ENCODE assay signal across 8 cellular contexts in the genomic region with DNA sequence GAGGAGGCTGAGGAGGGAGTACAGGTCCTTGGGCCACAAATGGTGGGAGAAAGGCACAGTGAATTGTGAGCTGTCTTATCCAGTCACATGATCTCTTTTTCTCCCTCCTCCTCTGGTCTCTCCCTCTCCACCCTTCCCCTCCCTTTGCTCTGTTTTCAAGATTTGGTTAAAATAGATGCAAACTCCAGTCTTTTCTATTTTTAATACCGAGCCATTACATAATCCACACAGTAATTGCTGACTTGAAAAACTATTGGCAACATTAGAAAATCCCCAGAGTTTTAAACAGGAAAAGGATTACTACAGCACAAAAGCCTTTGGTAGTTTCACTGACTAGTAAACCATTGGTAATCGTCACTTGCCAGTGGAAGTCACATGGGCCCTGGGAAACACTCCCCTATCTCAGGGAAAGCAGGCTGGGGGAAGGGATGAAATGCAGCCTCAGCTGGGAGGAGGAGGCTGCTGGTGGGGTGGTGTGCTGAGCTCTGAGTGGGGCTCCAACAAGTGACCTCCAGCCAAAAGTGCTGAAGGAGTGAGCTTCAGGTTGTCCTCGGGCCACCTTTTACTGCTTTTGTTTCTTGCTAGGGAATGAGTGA. TPM values are rescaled to one million over a fixed set of nuclear protein-coding genes. Genes with fewer than 3 reads are reported as not detected.
DNase-seq lines count a peak whose midpoint lies in the region; ATAC-seq, FAIRE-seq and TF ChIP-seq lines count a peak whose summit lies in the region.

No MANE protein-coding gene starts in this region.

- H3K36me3 Mint-ChIP-seq in CD14-positive monocyte = peaks cover 25 to 28% of the 10 kb centered on the region in 2 donors
- H3K36me3 Mint-ChIP-seq in effector memory CD8-positive, alpha-beta T cell (ENCODE audit: insufficient read depth) = peaks cover 10% of the 10 kb centered on the region
- peaks cover 3% of the 10 kb centered on the region for H3K36me3 Mint-ChIP-seq in activated naive CD8-positive, alpha-beta T cell treated with anti-CD3 and anti-CD28 coated beads, Interleukin-2, amount 50 U/mL, for 24 hours (ENCODE audit: low read depth)

- peaks cover 34% of the 10 kb centered on the region for H3K4me1 Mint-ChIP-seq in CD14-positive monocyte
- H3K4me1 Mint-ChIP-seq in effector memory CD8-positive, alpha-beta T cell (ENCODE audit: low read depth in 2 of 2) = peaks cover 11 to 14% of the 10 kb centered on the region in 2 donors
- peaks cover 2% of the 10 kb centered on the region for H3K4me1 Mint-ChIP-seq in activated naive CD8-positive, alpha-beta T cell treated with anti-CD3 and anti-CD28 coated beads, Interleukin-2, amount 50 U/mL, for 24 hours

- peaks cover 0 to 1% (median 0%) of the 10 kb centered on the region in 7 donors for H3K9me3 Mint-ChIP-seq in CD14-positive monocyte
- no peaks in the 10 kb centered on the region for H3K9me3 Mint-ChIP-seq in effector memory CD8-positive, alpha-beta T cell
- no peaks in the 10 kb centered on the region for H3K9me3 Mint-ChIP-seq in activated naive CD8-positive, alpha-beta T cell treated with anti-CD3 and anti-CD28 coated beads, Interleukin-2, amount 50 U/mL, for 24 hours

- no peak for ATAC-seq in effector memory CD8-positive, alpha-beta T cell (replicated peaks)
- ATAC-seq in activated naive CD8-positive, alpha-beta T cell treated with anti-CD3 and anti-CD28 coated beads, Interleukin-2, amount 50 U/mL, for 24 hours = no peak

- FAIRE-seq in frontal cortex (lab: Jason Lieb, UNC) = no peak

- TF ChIP-seq CTCF in CD14-positive monocyte (IDR thresholded peaks at IDR 0.05) (no peak), GM20000 (IDR thresholded peaks at IDR 0.05; ENCODE audit: extremely low read depth, missing control alignments) (no peak)

- DNase-seq in CD14-positive monocyte (ENCODE audit: low spot score) (peak; percentile 85), frontal cortex (ENCODE audit: low spot score in 2 of 2) (peak; percentile 38 to 61), nucleus accumbens (lab: John Stamatoyannopoulos, UW) (peak in 43 of 56 donors; percentile 2 to 71 (median 40)), kidney glomerular epithelial cell (lab: John Stamatoyannopoulos, UW) (no peak), GM20000 (ENCODE audit: low spot score) (no peak)
- DNase-seq in effector memory CD8-positive, alpha-beta T cell = no peak
- DNase-seq in activated naive CD8-positive, alpha-beta T cell treated with anti-CD3 and anti-CD28 coated beads, Interleukin-2, amount 50 U/mL, for 24 hours = no peak

- peak overlapping the region; percentile 95 to 98 (median 97) for H3K27ac Mint-ChIP-seq in CD14-positive monocyte
- H3K27ac Mint-ChIP-seq in effector memory CD8-positive, alpha-beta T cell = no peak overlapping the region
- no peak overlapping the region for H3K27ac Mint-ChIP-seq in activated naive CD8-positive, alpha-beta T cell treated with anti-CD3 and anti-CD28 coated beads, Interleukin-2, amount 50 U/mL, for 24 hours

- no peak overlapping the region for H3K4me3 Mint-ChIP-seq in CD14-positive monocyte
- H3K4me3 Mint-ChIP-seq in effector memory CD8-positive, alpha-beta T cell = no peak overlapping the region
- no peak overlapping the region for H3K4me3 Mint-ChIP-seq in activated naive CD8-positive, alpha-beta T cell treated with anti-CD3 and anti-CD28 coated beads, Interleukin-2, amount 50 U/mL, for 24 hours

- intact Hi-C loops in CD14-positive monocyte (cut with micrococcal nuclease) = loop anchor here in 1 of 2 donors (2.0 to 5.0 kb wide), 2 partner anchors 17 to 37 kb away; no protein-coding TSS in a partner anchor

- H3K27me3 Mint-ChIP-seq in CD14-positive monocyte (ENCODE audit: low read depth in 3 of 3) = peaks cover 0 to 4% (median 1%) of the 10 kb centered on the region in 3 donors
- no peaks in the 10 kb centered on the region for H3K27me3 Mint-ChIP-seq in effector memory CD8-positive, alpha-beta T cell
- no peaks in the 10 kb centered on the region for H3K27me3 Mint-ChIP-seq in activated naive CD8-positive, alpha-beta T cell treated with anti-CD3 and anti-CD28 coated beads, Interleukin-2, amount 50 U/mL, for 24 hours

TF ChIP-seq in PFSK-1, 5 proteins besides CTCF, POLR2A, EP300 and RAD21:
- TF ChIP-seq POLR2AphosphoS5 (IDR thresholded peaks at IDR 0.05; ENCODE audit: low read depth, low read length) (peak; percentile 25; the same call in 1 of the 2 replicates), TAF1 (IDR thresholded peaks at IDR 0.05; ENCODE audit: borderline replicate concordance, insufficient read depth, low read length) (no peak), SIN3A (IDR thresholded peaks at IDR 0.05; ENCODE audit: borderline replicate concordance, insufficient read depth, low read length) (no peak)

RNA-seq across cellular contexts. Expression of gene PCBP1, which starts 57.4 kb away (rescaled TPM):
- polyA plus RNA-seq in CD14-positive monocyte = 100 to 1,000 TPM; 178 to 194 TPM
- 438 TPM for polyA plus RNA-seq in PFSK-1 (2012; ENCODE audit: insufficient read length, low read depth)
- 30.6 TPM for total RNA-seq in frontal cortex

Comparison
In these comparisons a context has a peak if more than half of its experiments do, and no peak if none do; other contexts are left out.
1. DNase-seq: peak in CD14-positive monocyte (single experiment), frontal cortex (2 of 2) and nucleus accumbens (43 of 56); none in effector memory CD8-positive, alpha-beta T cell (0 of 3), activated naive CD8-positive, alpha-beta T cell treated with anti-CD3 and anti-CD28 coated beads, Interleukin-2, amount 50 U/mL, for 24 hours (single experiment), kidney glomerular epithelial cell (single experiment) and GM20000 (single experiment).
2. H3K27ac Mint-ChIP-seq: peak in CD14-positive monocyte (7 of 7); none in effector memory CD8-positive, alpha-beta T cell (0 of 2) and activated naive CD8-positive, alpha-beta T cell treated with anti-CD3 and anti-CD28 coated beads, Interleukin-2, amount 50 U/mL, for 24 hours (single experiment).